Comparison of ENCODE assay signal across 13 cellular contexts in genomic region chr6:131948221-131948661, GRCh38. TPM values are rescaled to one million over a fixed set of nuclear protein-coding genes. Genes with fewer than 3 reads are reported as not detected.
A peak's percentile ranks its signal among the peaks of the same experiment; 100 is the strongest.
DNase-seq lines count a peak whose midpoint lies in the region; ATAC-seq, FAIRE-seq and TF ChIP-seq lines count a peak whose summit lies in the region.
"Had no signal": no experiment of that assay in that cellular context is flagged by ENCODE, and none has a peak within 500 bp of the region (broad histone marks: within the 10 kb centered on the region; RNA-seq: fewer than 3 reads in every experiment).

No MANE protein-coding gene starts in this region.

- no peak overlapping the region for H2AK5ac ChIP-seq in neuronal stem cell (ENCODE audit: low read depth, low read length)

- no peaks in the 10 kb centered on the region for H3K9me3 Mint-ChIP-seq in stimulated activated effector memory CD8-positive, alpha-beta T cell treated with anti-CD3 and anti-CD28 coated beads, Interleukin-12 subunit alpha, Interleukin-12 subunit beta, amount 100 ng/mL, for 72 hours
- H3K9me3 Mint-ChIP-seq in activated CD8-positive, alpha-beta T cell treated with anti-CD3 and anti-CD28 coated beads for 36 hours: no peaks in the 10 kb centered on the region
- H3K9me3 Mint-ChIP-seq: activated CD4-positive, alpha-beta memory T cell treated with anti-CD3 and anti-CD28 coated beads for 36 hours had no signal

- H4K91ac ChIP-seq in neuronal stem cell (ENCODE audit: low read depth, low read length, poor library complexity): no peak overlapping the region

- H2BK12ac ChIP-seq in neuronal stem cell (ENCODE audit: low read length): no peak overlapping the region

- no peak overlapping the region for H3K27ac Mint-ChIP-seq in stimulated activated effector memory CD8-positive, alpha-beta T cell treated with anti-CD3 and anti-CD28 coated beads, Interleukin-12 subunit alpha, Interleukin-12 subunit beta, amount 100 ng/mL, for 72 hours
- no peak overlapping the region for H3K27ac Mint-ChIP-seq in activated CD8-positive, alpha-beta T cell treated with anti-CD3 and anti-CD28 coated beads for 36 hours
- H3K27ac Mint-ChIP-seq: activated CD4-positive, alpha-beta memory T cell treated with anti-CD3 and anti-CD28 coated beads for 36 hours had no signal

- no peak for TF ChIP-seq CTCF in A549 (IDR thresholded peaks at IDR 0.05)
- TF ChIP-seq CTCF in activated CD8-positive, alpha-beta T cell treated with anti-CD3 and anti-CD28 coated beads for 36 hours (IDR thresholded peaks at IDR 0.05): no peak

- no peak overlapping the region for H3K18ac ChIP-seq in neuronal stem cell (ENCODE audit: low read length)

- H3K9ac ChIP-seq in neuronal stem cell (ENCODE audit: low read depth, low read length, poor library complexity): no peak overlapping the region

- TF ChIP-seq POLR2A in A549 (IDR thresholded peaks at IDR 0.05; ENCODE audit: low read length): no peak

- no peak for TF ChIP-seq RAD21 in A549 (conservative IDR thresholded peaks at IDR 0.05 in 1 of 2, IDR thresholded peaks at IDR 0.05 in 1 of 2)

- no peak overlapping the region for H3K23ac ChIP-seq in neuronal stem cell (ENCODE audit: low read depth, low read length, poor library complexity)

- intact Hi-C loops in activated CD8-positive, alpha-beta T cell treated with anti-CD3 and anti-CD28 coated beads for 36 hours (cut with micrococcal nuclease): no loop called here

- no peak overlapping the region for H2AFZ ChIP-seq in neuronal stem cell (ENCODE audit: low read length)

- no peak overlapping the region for H3K27ac ChIP-seq in A549
- no peak overlapping the region for H3K27ac ChIP-seq in neuronal stem cell (replicated peaks; ENCODE audit: low read length)

- H3K9me3 ChIP-seq in A549 (no peaks in the 10 kb centered on the region), neuronal stem cell (replicated peaks in 1 of 2; ENCODE audit: control insufficient read depth in 2 of 2, insufficient read depth in 1 of 2, low read depth in 1 of 2, low read length in 2 of 2) (no peaks in the 10 kb centered on the region)

- no peak overlapping the region for H2BK120ac ChIP-seq in neuronal stem cell (ENCODE audit: low read depth, low read length)

- no peak overlapping the region for H2BK5ac ChIP-seq in neuronal stem cell (ENCODE audit: low read length)

- H2BK15ac ChIP-seq in neuronal stem cell (ENCODE audit: low read length): no peak overlapping the region

- FAIRE-seq in A549 (lab: Jason Lieb, UNC): no peak

- peaks cover 14% of the 10 kb centered on the region for H3K4me1 Mint-ChIP-seq in stimulated activated effector memory CD8-positive, alpha-beta T cell treated with anti-CD3 and anti-CD28 coated beads, Interleukin-12 subunit alpha, Interleukin-12 subunit beta, amount 100 ng/mL, for 72 hours
- peaks cover 10% of the 10 kb centered on the region for H3K4me1 Mint-ChIP-seq in activated CD8-positive, alpha-beta T cell treated with anti-CD3 and anti-CD28 coated beads for 36 hours (ENCODE audit: low read depth)

- no peak for TF ChIP-seq EP300 in A549 (IDR thresholded peaks at IDR 0.05)

- no peak for ATAC-seq in A549
- no peak for ATAC-seq in stimulated activated effector memory CD8-positive, alpha-beta T cell treated with anti-CD3 and anti-CD28 coated beads, Interleukin-12 subunit alpha, Interleukin-12 subunit beta, amount 100 ng/mL, for 72 hours
- ATAC-seq in activated CD8-positive, alpha-beta T cell treated with anti-CD3 and anti-CD28 coated beads for 36 hours: no peak

- DNase-seq in A549 (ENCODE audit: low read depth in 1 of 2, low spot score in 1 of 2) (no peak), RPMI7951 (ENCODE audit: low read depth) (peak; percentile 29), fibroblast of peridontal ligament (ENCODE audit: extremely low read depth) (peak; percentile 59), neuronal stem cell (ENCODE audit: low spot score) (no peak), germinal center (ENCODE audit: low spot score) (no peak), DMS114 treated with DMSO at 0.1 percent for 48 hours (lab: John Stamatoyannopoulos, UW; ENCODE audit: unreplicated experiment) (no peak)
- DNase-seq in stimulated activated effector memory CD8-positive, alpha-beta T cell treated with anti-CD3 and anti-CD28 coated beads, Interleukin-12 subunit alpha, Interleukin-12 subunit beta, amount 100 ng/mL, for 72 hours (ENCODE audit: low spot score in 2 of 2): no peak
- DNase-seq in activated CD8-positive, alpha-beta T cell treated with anti-CD3 and anti-CD28 coated beads for 36 hours: no peak
- DNase-seq: activated CD4-positive, alpha-beta memory T cell treated with anti-CD3 and anti-CD28 coated beads for 36 hours; AML-193; anterior cingulate cortex; hippocampal formation; NCI-H446 had no signal

- peaks cover 59% of the 10 kb centered on the region for H3K27me3 Mint-ChIP-seq in activated CD8-positive, alpha-beta T cell treated with anti-CD3 and anti-CD28 coated beads for 36 hours

- no peak overlapping the region for H4K8ac ChIP-seq in neuronal stem cell (ENCODE audit: low read depth, low read length)

- WGBS in A549 (ENCODE audit: missing lambda C conversion rate): 81% methylated on average over 3 of the region's 3 CpGs
- WGBS in neuronal stem cell (ENCODE audit: extremely low coverage in 2 of 2, insufficient read length in 2 of 2, insufficient replicate concordance in 1 of 2), 2 donors: no CpG with 5 or more reads among the region's 3 CpGs

- H3K36me3 ChIP-seq in neuronal stem cell (replicated peaks in 1 of 2; ENCODE audit: control insufficient read depth in 2 of 2, insufficient read depth in 2 of 2, low read length in 2 of 2): peaks cover 10 to 38% of the 10 kb centered on the region in 2 donors

- H3K4me1 ChIP-seq in A549: peaks cover 35% of the 10 kb centered on the region
- peaks cover 9 to 30% of the 10 kb centered on the region in 2 donors for H3K4me1 ChIP-seq in neuronal stem cell (ENCODE audit: control insufficient read depth in 2 of 2, insufficient read depth in 1 of 2, low read depth in 1 of 2, low read length in 2 of 2)

- no peaks in the 10 kb centered on the region for H3K79me1 ChIP-seq in neuronal stem cell (ENCODE audit: low read depth, low read length)

- no peak overlapping the region for H3K4me3 Mint-ChIP-seq in stimulated activated effector memory CD8-positive, alpha-beta T cell treated with anti-CD3 and anti-CD28 coated beads, Interleukin-12 subunit alpha, Interleukin-12 subunit beta, amount 100 ng/mL, for 72 hours
- no peak overlapping the region for H3K4me3 Mint-ChIP-seq in activated CD8-positive, alpha-beta T cell treated with anti-CD3 and anti-CD28 coated beads for 36 hours
- H3K4me3 Mint-ChIP-seq: activated CD4-positive, alpha-beta memory T cell treated with anti-CD3 and anti-CD28 coated beads for 36 hours had no signal

- POLR2A ChIA-PET in A549 (lab: Yijun Ruan, JAX): no interaction called here
- POLR2A ChIA-PET in activated CD8-positive, alpha-beta T cell treated with anti-CD3 and anti-CD28 coated beads for 36 hours (lab: Charles Lee): no interaction called here

- no peak overlapping the region for H3K14ac ChIP-seq in neuronal stem cell (ENCODE audit: low read length)

- H3K4ac ChIP-seq in neuronal stem cell (ENCODE audit: low read length): no peak overlapping the region

- H3K4me3 ChIP-seq in A549 (peak overlapping the region; percentile 90; the same call in 2 of the 3 replicates), neuronal stem cell (ENCODE audit: low read length in 2 of 2) (peak overlapping the region in 1 of 2 donors; percentile 82)

- no peaks in the 10 kb centered on the region for H3K36me3 Mint-ChIP-seq in stimulated activated effector memory CD8-positive, alpha-beta T cell treated with anti-CD3 and anti-CD28 coated beads, Interleukin-12 subunit alpha, Interleukin-12 subunit beta, amount 100 ng/mL, for 72 hours
- H3K36me3 Mint-ChIP-seq in activated CD8-positive, alpha-beta T cell treated with anti-CD3 and anti-CD28 coated beads for 36 hours (ENCODE audit: low read depth): no peaks in the 10 kb centered on the region
- H3K36me3 Mint-ChIP-seq: activated CD4-positive, alpha-beta memory T cell treated with anti-CD3 and anti-CD28 coated beads for 36 hours had no signal

- CTCF ChIA-PET in A549 (lab: Yijun Ruan, JAX): interaction anchor here (1.8 to 2.8 kb wide), 2 partner anchors 24 to 33 kb away, joined by 5 to 12 read pairs; no protein-coding TSS in a partner anchor
- CTCF ChIA-PET in activated CD8-positive, alpha-beta T cell treated with anti-CD3 and anti-CD28 coated beads for 36 hours (lab: Charles Lee): interaction anchor here (0.8 to 2.3 kb wide), 3 partner anchors 17 to 33 kb away, joined by 4 to 8 read pairs (median 4); no protein-coding TSS in a partner anchor

- H3K27me3 ChIP-seq in neuronal stem cell (ENCODE audit: control insufficient read depth in 3 of 3, insufficient read depth in 3 of 3, low read depth in 1 of 3, low read length in 3 of 3): no peaks in the 10 kb centered on the region

- H3K4me2 ChIP-seq in A549 (peak overlapping the region; percentile 68), neuronal stem cell (ENCODE audit: insufficient read depth, low read length, poor library complexity, severe bottlenecking) (peak overlapping the region; percentile 22)

TF ChIP-seq in A549, 52 proteins besides CTCF, POLR2A, EP300 and RAD21:
- 0 out of 2 replicates have a peak, but pooled peaks have one; percentile 10 for TF ChIP-seq FOSB (CRISPR knock-in tag; IDR thresholded peaks at IDR 0.05)
- peak; percentile 11; the same call in 1 of the 2 replicates for TF ChIP-seq HOXB5 (CRISPR knock-in tag; IDR thresholded peaks at IDR 0.05)
- TF ChIP-seq CBX8 (IDR thresholded peaks at IDR 0.05): no peak
- peak; percentile 4; the same call in 1 of the 2 replicates for TF ChIP-seq HOXA7 (CRISPR knock-in tag; IDR thresholded peaks at IDR 0.05)
- peak; percentile 45; the same call in 1 of the 2 replicates for TF ChIP-seq RARB (CRISPR knock-in tag; IDR thresholded peaks at IDR 0.05)

RNA-seq across cellular contexts. Expression of gene CCN2, which starts 2.9 kb away (rescaled TPM):
- polyA plus RNA-seq in A549 (2011; rRNA removed) (89.9 and 103 TPM in 2 replicates), A549 (2017; fragmentation: RNase III; extraction: RNeasy Plus Mini Kit Qiagen cat#74134 plus additional on column Dnase treatment) (32.0 to 47.4 TPM (median 40.5 TPM) in 3 replicates)
- 81.2 and 103 TPM in 2 replicates for polyA plus RNA-seq in A549 (2012; cell fraction: cytosol; rRNA removed)
- polyA plus RNA-seq in A549 (2012; cell fraction: nucleus; rRNA removed): 126 and 177 TPM in 2 replicates
- 24.8 and 32.2 TPM in 2 replicates for polyA minus RNA-seq in A549 (2011; rRNA and poly(A)+ RNA removed)
- 24.4 and 30.0 TPM in 2 replicates for total RNA-seq in RPMI7951 (2014; rRNA removed; shearing (Covaris generic))
- 69.1 TPM for polyA plus RNA-seq in neuronal stem cell (2013, experiment 1 of 2)
- 70.8 TPM for polyA plus RNA-seq in neuronal stem cell (2013, experiment 2 of 2)
- total RNA-seq in activated CD8-positive, alpha-beta T cell treated with anti-CD3 and anti-CD28 coated beads for 36 hours: not detected
- total RNA-seq: activated CD4-positive, alpha-beta memory T cell treated with anti-CD3 and anti-CD28 coated beads for 36 hours had no signal

Comparison
In these comparisons a context has a peak if more than half of its experiments do, and no peak if none do; other contexts are left out.
1. DNase-seq: peak in RPMI7951 (single experiment) and fibroblast of peridontal ligament (single experiment); none in A549 (0 of 2), neuronal stem cell (single experiment), stimulated activated effector memory CD8-positive, alpha-beta T cell treated with anti-CD3 and anti-CD28 coated beads, Interleukin-12 subunit alpha, Interleukin-12 subunit beta, amount 100 ng/mL, for 72 hours (0 of 2), germinal center (single experiment), activated CD8-positive, alpha-beta T cell treated with anti-CD3 and anti-CD28 coated beads for 36 hours (single experiment) and DMS114 treated with DMSO at 0.1 percent for 48 hours (single experiment).
2. RNA of gene CCN2, which starts 2.9 kb away (total RNA-seq): 24.4 to 30.0 TPM in RPMI7951; not detected in activated CD8-positive, alpha-beta T cell treated with anti-CD3 and anti-CD28 coated beads for 36 hours; every median in the first group is over 10 times any median in the second.